21 cellular contexts compared by ENCODE assay signal in the genomic region with DNA sequence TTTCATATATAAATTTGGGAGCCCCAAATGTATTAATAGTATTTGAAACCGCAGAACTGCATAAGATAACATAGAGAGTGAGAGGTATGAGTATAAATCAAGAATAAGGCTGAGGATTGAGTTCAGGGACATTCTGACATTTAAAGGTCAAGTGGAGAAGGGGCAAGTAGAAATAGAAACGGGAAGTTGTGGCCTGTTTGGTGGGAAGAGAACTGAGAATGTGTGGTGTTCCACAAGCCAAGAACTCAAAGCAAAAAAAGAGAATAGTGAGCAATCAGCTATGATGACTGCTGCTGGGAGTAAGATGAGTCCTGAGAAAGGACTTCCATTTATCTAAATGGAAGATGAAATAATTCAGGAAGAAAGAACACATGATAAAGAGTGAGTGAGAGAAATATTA.
DNase-seq lines count a peak whose midpoint lies in the region; ATAC-seq lines count a peak whose summit lies in the region.
"Had no signal": no experiment of that assay in that cellular context is flagged by ENCODE, and none has a peak within 500 bp of the region (broad histone marks: within the 10 kb centered on the region; RNA-seq: fewer than 3 reads in every experiment).

No MANE protein-coding gene starts in this region.

- H3K9me3 Mint-ChIP-seq in stimulated activated memory B cell treated with anti-CD40 and anti-IgM and Interleukin-4, amounts not matched to agents 10 μg/mL and 1 μg/mL and 100 μg/mL, for 72 hours: peaks cover 12% of the 10 kb centered on the region
- peaks cover 0 to 11% (median 0%) of the 10 kb centered on the region in 3 donors for H3K9me3 Mint-ChIP-seq in T-cell

- H3K27ac Mint-ChIP-seq in stimulated activated memory B cell treated with anti-CD40 and anti-IgM and Interleukin-4, amounts not matched to agents 10 μg/mL and 1 μg/mL and 100 μg/mL, for 72 hours: no peak overlapping the region
- no peak overlapping the region for H3K27ac Mint-ChIP-seq in T-cell
- H3K27ac Mint-ChIP-seq: B cell, naive B cell had no signal

- ATAC-seq in GM19372 (IDR thresholded peaks at IDR 0.05; ENCODE audit: low read depth, unreplicated experiment) (peak; percentile 57), HG03159 (IDR thresholded peaks at IDR 0.05; ENCODE audit: unreplicated experiment) (peak; percentile 51), T-cell (replicated peaks in 1 of 4) (no peak)
- ATAC-seq in stimulated activated memory B cell treated with anti-CD40 and anti-IgM and Interleukin-4, amounts not matched to agents 10 μg/mL and 1 μg/mL and 100 μg/mL, for 72 hours: peak; percentile 48
- ATAC-seq: sciatic nerve had no signal

- H3K4me3 Mint-ChIP-seq in stimulated activated memory B cell treated with anti-CD40 and anti-IgM and Interleukin-4, amounts not matched to agents 10 μg/mL and 1 μg/mL and 100 μg/mL, for 72 hours: no peak overlapping the region
- no peak overlapping the region for H3K4me3 Mint-ChIP-seq in T-cell
- H3K4me3 Mint-ChIP-seq: B cell, naive B cell had no signal

- H3K27me3 Mint-ChIP-seq in stimulated activated memory B cell treated with anti-CD40 and anti-IgM and Interleukin-4, amounts not matched to agents 10 μg/mL and 1 μg/mL and 100 μg/mL, for 72 hours: no peaks in the 10 kb centered on the region
- H3K27me3 Mint-ChIP-seq in T-cell: no peaks in the 10 kb centered on the region
- H3K27me3 Mint-ChIP-seq: B cell had no signal

- H3K27ac ChIP-seq in caudate nucleus (ENCODE audit: low read depth, low read length): no peak overlapping the region
- H3K27ac ChIP-seq: ovary, SJCRH30, suprapubic skin had no signal

- CTCF ChIA-PET in T-cell (lab: Charles Lee): no interaction called here

- no peaks in the 10 kb centered on the region for H3K36me3 Mint-ChIP-seq in stimulated activated memory B cell treated with anti-CD40 and anti-IgM and Interleukin-4, amounts not matched to agents 10 μg/mL and 1 μg/mL and 100 μg/mL, for 72 hours
- no peaks in the 10 kb centered on the region for H3K36me3 Mint-ChIP-seq in T-cell
- H3K36me3 Mint-ChIP-seq: naive B cell had no signal

- DNase-seq in NOMO-1 treated with DMSO at 0.1 percent for 48 hours (lab: John Stamatoyannopoulos, UW; ENCODE audit: unreplicated experiment): peak; percentile 33
- no peak for DNase-seq in T-cell
- DNase-seq in AG08396 (ENCODE audit: low spot score): no peak
- no peak for DNase-seq in caudate nucleus (lab: John Stamatoyannopoulos, UW)
- DNase-seq: activated CD4-positive, alpha-beta T cell treated with anti-CD3 and anti-CD28 coated beads for 4 hours; activated CD8-positive, alpha-beta memory T cell treated with anti-CD3 and anti-CD28 coated beads, Interleukin-2, amount 50 U/mL, for 4 hours; activated gamma-delta T cell; amygdala; islet precursor cell; naive B cell; NCI-H187; NCI-H510A; ovary; SJCRH30; stimulated activated CD4-positive, alpha-beta T cell treated with anti-CD3 and anti-CD28 coated beads, Interleukin-1b, Interleukin-23, amount 100 ng/mL, for 48 hours had no signal

- H3K4me1 Mint-ChIP-seq in stimulated activated memory B cell treated with anti-CD40 and anti-IgM and Interleukin-4, amounts not matched to agents 10 μg/mL and 1 μg/mL and 100 μg/mL, for 72 hours: peaks cover 9% of the 10 kb centered on the region
- no peaks in the 10 kb centered on the region for H3K4me1 Mint-ChIP-seq in T-cell
- H3K4me1 Mint-ChIP-seq: B cell, naive B cell had no signal

- POLR2A ChIA-PET in T-cell (lab: Charles Lee): no interaction called here

Comparison
In these comparisons a context has a peak if more than half of its experiments do, and no peak if none do; other contexts are left out.
1. ATAC-seq: peak in GM19372 (single experiment), HG03159 (single experiment) and stimulated activated memory B cell treated with anti-CD40 and anti-IgM and Interleukin-4, amounts not matched to agents 10 μg/mL and 1 μg/mL and 100 μg/mL, for 72 hours (single experiment); none in T-cell (0 of 4).